In the genomic region with DNA sequence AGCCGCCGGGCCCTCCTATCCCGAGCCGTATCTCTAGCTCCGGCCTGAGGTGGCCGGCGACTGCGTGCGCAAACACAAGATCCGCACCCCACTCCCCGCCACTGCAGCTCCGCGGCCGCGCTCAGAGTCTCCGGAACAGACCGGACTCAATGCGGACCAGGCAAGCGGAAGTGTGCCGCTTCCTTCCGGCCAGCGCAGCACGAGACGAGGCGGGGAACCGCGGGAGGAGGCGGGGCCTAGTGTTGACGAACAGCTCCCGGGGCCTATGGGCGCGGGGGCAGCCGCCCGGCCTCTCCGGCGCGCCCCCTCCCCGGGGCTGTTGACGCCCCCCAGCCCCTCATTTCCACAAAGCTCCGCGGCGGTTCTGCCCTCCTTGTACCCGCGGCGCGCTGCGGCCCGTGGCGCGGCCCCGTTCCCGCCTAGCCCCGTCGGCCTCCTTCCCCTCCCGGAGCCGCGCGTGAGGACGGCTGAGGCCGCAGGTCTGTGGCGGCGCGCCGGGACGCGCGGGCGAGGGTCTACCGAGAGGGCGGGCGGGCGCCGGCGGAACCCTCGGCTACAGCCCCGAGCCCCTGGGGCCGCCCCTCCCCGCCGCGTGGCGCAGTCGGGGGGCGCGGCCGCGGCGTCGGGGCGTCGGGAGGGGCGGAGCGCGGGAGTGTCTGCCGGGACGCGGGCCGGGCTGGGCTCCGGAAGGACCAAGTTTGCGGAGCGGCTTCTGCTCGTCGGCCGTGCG, we compare ENCODE assay signal across 1 cellular context.
TF ChIP-seq lines count a peak whose summit lies in the region.

A gene with protein sequence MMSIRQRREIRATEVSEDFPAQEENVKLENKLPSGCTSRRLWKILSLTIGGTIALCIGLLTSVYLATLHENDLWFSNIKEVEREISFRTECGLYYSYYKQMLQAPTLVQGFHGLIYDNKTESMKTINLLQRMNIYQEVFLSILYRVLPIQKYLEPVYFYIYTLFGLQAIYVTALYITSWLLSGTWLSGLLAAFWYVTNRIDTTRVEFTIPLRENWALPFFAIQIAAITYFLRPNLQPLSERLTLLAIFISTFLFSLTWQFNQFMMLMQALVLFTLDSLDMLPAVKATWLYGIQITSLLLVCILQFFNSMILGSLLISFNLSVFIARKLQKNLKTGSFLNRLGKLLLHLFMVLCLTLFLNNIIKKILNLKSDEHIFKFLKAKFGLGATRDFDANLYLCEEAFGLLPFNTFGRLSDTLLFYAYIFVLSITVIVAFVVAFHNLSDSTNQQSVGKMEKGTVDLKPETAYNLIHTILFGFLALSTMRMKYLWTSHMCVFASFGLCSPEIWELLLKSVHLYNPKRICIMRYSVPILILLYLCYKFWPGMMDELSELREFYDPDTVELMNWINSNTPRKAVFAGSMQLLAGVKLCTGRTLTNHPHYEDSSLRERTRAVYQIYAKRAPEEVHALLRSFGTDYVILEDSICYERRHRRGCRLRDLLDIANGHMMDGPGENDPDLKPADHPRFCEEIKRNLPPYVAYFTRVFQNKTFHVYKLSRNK (plus strand): TSS at position 340 of the 730 bp plus-strand sequence. CDS start 2,484 bp downstream, outside the sequence.

TF ChIP-seq in H1, 55 proteins besides CTCF, POLR2A, EP300 and RAD21 (continued from another document):
- peak; percentile 96 for TF ChIP-seq PHF8 (conservative IDR thresholded peaks at IDR 0.05; ENCODE audit: low read depth, low read length)
